ENCODE assay signal across 28 cellular contexts in the genomic region with DNA sequence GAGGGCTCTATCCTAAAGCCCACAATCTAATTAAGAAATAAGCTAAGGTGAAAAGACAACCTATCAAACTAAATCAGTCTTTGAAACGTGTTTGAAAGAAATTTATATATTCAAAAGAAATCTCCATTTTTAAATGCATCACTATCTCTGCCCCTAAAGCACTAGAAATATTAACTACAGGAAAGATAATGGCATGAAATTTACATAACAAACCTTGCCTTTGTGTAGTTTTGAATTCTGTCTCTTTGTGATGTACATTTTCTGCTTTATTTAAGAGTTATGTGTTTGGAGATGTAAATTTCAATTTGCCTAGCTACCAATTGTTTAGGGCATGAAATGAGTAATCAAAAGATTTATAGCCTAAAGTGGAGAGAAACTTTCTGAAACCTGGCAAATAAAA.
"Had no signal": no experiment of that assay in that cellular context is flagged by ENCODE, and none has a peak within 500 bp of the region (broad histone marks: within the 10 kb centered on the region; RNA-seq: fewer than 3 reads in every experiment).

No MANE protein-coding gene starts in this region.

- H3K36me3 ChIP-seq: esophagus muscularis mucosa, gastroesophageal sphincter, heart left ventricle, neural progenitor cell, prostate gland, right atrium auricular region, thyroid gland, vagina had no signal

- H3K27ac ChIP-seq: coronary artery, esophagus muscularis mucosa, foreskin keratinocyte, gastroesophageal sphincter, heart left ventricle, hepatocyte, neural progenitor cell, parathyroid adenoma, prostate gland, right atrium auricular region, thyroid gland, vagina had no signal

- H3K4me3 ChIP-seq: coronary artery, esophagus muscularis mucosa, gastroesophageal sphincter, heart left ventricle, hepatocyte, lung, neural progenitor cell, prostate gland, right atrium auricular region, smooth muscle cell, thyroid gland, vagina had no signal

- H3K9ac ChIP-seq: neural progenitor cell, parathyroid adenoma had no signal

- H3K9me3 ChIP-seq: esophagus muscularis mucosa, gastroesophageal sphincter, heart left ventricle, prostate gland, right atrium auricular region, thyroid gland, vagina had no signal

- DNase-seq: dermis blood vessel endothelial cell; effector memory CD4-positive, alpha-beta T cell; foreskin keratinocyte; heart left ventricle; immature natural killer cell; islet precursor cell; mesenchymal stem cell; naive thymus-derived CD4-positive, alpha-beta T cell; stimulated activated CD4-positive, alpha-beta T cell treated with anti-CD3 and anti-CD28 coated beads, Interleukin-12 subunit alpha, Interleukin-12 subunit beta, amount 100 ng/mL, for 4 hours; stimulated activated CD4-positive, alpha-beta T cell treated with anti-CD3 and anti-CD28 coated beads, Interleukin-1b, Interleukin-23, amount 100 ng/mL, for 48 hours; stimulated activated CD4-positive, alpha-beta T cell treated with anti-CD3 and anti-CD28 coated beads, Interleukin-4, amount 100 ng/mL, for 1 hour; stimulated activated CD8-positive, alpha-beta memory T cell treated with anti-CD3 and anti-CD28 coated beads, Interleukin-4, amount 100 ng/mL, for 48 hours; stimulated activated naive CD4-positive, alpha-beta T cell; stimulated activated naive CD8-positive, alpha-beta T cell treated with anti-CD3 and anti-CD28 coated beads, Interleukin-15, amount 100 ng/mL, for 72 hours; thyroid gland; trophoblast cell had no signal

- H3K27me3 ChIP-seq: esophagus muscularis mucosa, foreskin keratinocyte, gastroesophageal sphincter, hepatocyte, neural progenitor cell, right atrium auricular region, thyroid gland, vagina had no signal

- FAIRE-seq: endothelial cell of umbilical vein had no signal

- H3K4me1 ChIP-seq: esophagus muscularis mucosa, foreskin keratinocyte, gastroesophageal sphincter, heart left ventricle, neural progenitor cell, parathyroid adenoma, prostate gland, right atrium auricular region, thyroid gland, vagina had no signal
